Comparison of ENCODE assay signal across 9 cellular contexts in the genomic region with DNA sequence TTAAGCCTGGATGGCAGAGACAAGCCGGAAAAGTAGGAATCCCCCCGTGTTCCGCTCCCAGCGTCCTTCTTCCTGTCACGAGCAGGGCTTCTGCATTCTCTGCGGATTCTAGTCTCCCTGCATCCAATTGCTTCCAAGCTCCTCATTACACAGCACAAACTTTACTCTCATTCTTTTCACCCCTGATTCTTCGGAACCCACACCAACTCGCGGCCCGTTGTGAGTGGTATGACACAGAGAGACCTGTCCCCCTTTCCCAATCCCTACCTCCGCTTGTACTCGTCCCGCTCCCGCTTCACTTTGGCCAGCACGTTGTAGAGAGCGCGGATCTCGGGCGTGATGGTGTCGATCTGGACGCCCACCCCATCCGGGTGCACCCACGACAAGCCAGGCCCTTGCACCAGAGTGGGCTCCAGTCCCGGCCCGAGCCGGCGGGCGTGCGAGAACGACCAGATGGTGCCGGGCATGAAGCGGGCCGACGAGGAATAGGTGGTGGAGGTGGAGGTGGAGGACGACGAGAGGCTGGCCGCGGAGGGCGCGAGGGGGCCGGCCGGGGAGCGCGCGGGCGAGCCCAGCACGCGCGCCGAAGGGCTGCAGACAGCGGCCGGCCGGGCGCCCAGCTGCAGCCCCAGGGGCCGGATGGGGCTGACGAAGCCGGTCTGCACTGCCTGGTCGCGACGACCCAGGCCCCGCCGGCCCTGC. TPM values are rescaled to one million over a fixed set of nuclear protein-coding genes. Genes with fewer than 3 reads are reported as not detected.
DNase-seq lines count a peak whose midpoint lies in the region; ATAC-seq and TF ChIP-seq lines count a peak whose summit lies in the region.
"Had no signal": no experiment of that assay in that cellular context is flagged by ENCODE, and none has a peak within 500 bp of the region (broad histone marks: within the 10 kb centered on the region; RNA-seq: fewer than 3 reads in every experiment).

No MANE protein-coding gene starts in this region.

- H3K27ac ChIP-seq in DND-41 (ENCODE audit: low read length) (peak overlapping the region; percentile 71), SU-DHL-6 (ENCODE audit: low read depth, low read length) (peak overlapping the region; percentile 66), fibroblast of lung (ENCODE audit: insufficient read depth, low read length) (peak overlapping the region; percentile 71)

- H3K4me1 ChIP-seq in DND-41 (ENCODE audit: insufficient read depth, low read length), result peaks cover 45% of the 10 kb centered on the region
- H3K4me1 ChIP-seq in fibroblast of lung (ENCODE audit: control insufficient read depth, extremely low read depth, insufficient read depth, low read length), result peaks cover 27% of the 10 kb centered on the region

- H3K9me3 Mint-ChIP-seq in progenitor cell of endocrine pancreas (ENCODE audit: low read depth), result no peaks in the 10 kb centered on the region

- peaks cover 13% of the 10 kb centered on the region for H3K4me1 Mint-ChIP-seq in progenitor cell of endocrine pancreas (ENCODE audit: low read depth)

- H3K9me3 ChIP-seq in DND-41 (ENCODE audit: insufficient read depth, low read length, severe bottlenecking) (no peaks in the 10 kb centered on the region), SU-DHL-6 (ENCODE audit: insufficient read depth, low read length) (no peaks in the 10 kb centered on the region), fibroblast of lung (ENCODE audit: control insufficient read depth, insufficient read depth, low read depth, low read length) (no peaks in the 10 kb centered on the region)

- peaks cover 58% of the 10 kb centered on the region for H3K79me2 ChIP-seq in DND-41 (ENCODE audit: insufficient read depth, low read length)
- H3K79me2 ChIP-seq in SU-DHL-6 (ENCODE audit: insufficient read depth, low read length), result peaks cover 45% of the 10 kb centered on the region
- H3K79me2 ChIP-seq in fibroblast of lung (ENCODE audit: control insufficient read depth, insufficient read depth, low read length), result peaks cover 49% of the 10 kb centered on the region

- H3K27me3 ChIP-seq in DND-41 (ENCODE audit: insufficient read depth, low read length, poor library complexity), result no peaks in the 10 kb centered on the region
- H3K27me3 ChIP-seq in H7 (ENCODE audit: control insufficient read depth, insufficient read depth, low read length), result peaks cover 2% of the 10 kb centered on the region; the same call in 1 of the 2 replicates
- H3K27me3 ChIP-seq in SU-DHL-6 (ENCODE audit: low read length), result no peaks in the 10 kb centered on the region
- no peaks in the 10 kb centered on the region for H3K27me3 ChIP-seq in fibroblast of lung (ENCODE audit: control insufficient read depth, insufficient read depth, low read length)

- peak overlapping the region; percentile 77 for H3K4me3 Mint-ChIP-seq in progenitor cell of endocrine pancreas (ENCODE audit: low read depth)

- DNase-seq in DND-41, result no peak
- peak; percentile 80 for DNase-seq in H7
- DNase-seq in fibroblast of lung (ENCODE audit: low read depth in 2 of 2), result peak in 1 of 2 donors; percentile 25
- DNase-seq in progenitor cell of endocrine pancreas (ENCODE audit: low spot score, unreplicated experiment), result no peak
- DNase-seq in LoVo (ENCODE audit: low spot score), result no peak
- DNase-seq in SHP77 (lab: John Stamatoyannopoulos, UW), result no peak

- peaks cover 22% of the 10 kb centered on the region for H3K36me3 Mint-ChIP-seq in progenitor cell of endocrine pancreas (ENCODE audit: insufficient read depth)

- no peak for TF ChIP-seq CTCF in DND-41 (IDR thresholded peaks at IDR 0.05; ENCODE audit: borderline replicate concordance, extremely low read depth, low read length, poor library complexity, severe bottlenecking)
- TF ChIP-seq CTCF in SU-DHL-6 (IDR thresholded peaks at IDR 0.05; ENCODE audit: insufficient read depth, low read length, poor library complexity, severe bottlenecking), result no peak
- no peak for TF ChIP-seq CTCF in fibroblast of lung (conservative IDR thresholded peaks at IDR 0.05 in 1 of 2, IDR thresholded peaks at IDR 0.05 in 1 of 2; ENCODE audit: low read depth in 1 of 2, low read length in 2 of 2)
- TF ChIP-seq CTCF in progenitor cell of endocrine pancreas (IDR thresholded peaks at IDR 0.05; ENCODE audit: unreplicated experiment), result no peak

- H3K27me3 Mint-ChIP-seq in progenitor cell of endocrine pancreas, result peaks cover 11% of the 10 kb centered on the region

- no peak for ATAC-seq in DND-41 (ENCODE audit: insufficient read depth, low read depth)
- no peak for ATAC-seq in HG03457 (IDR thresholded peaks at IDR 0.05; ENCODE audit: unreplicated experiment)

- H3K9ac ChIP-seq in DND-41 (ENCODE audit: low read depth, low read length) (peak overlapping the region; percentile 75), SU-DHL-6 (ENCODE audit: low read length) (peak overlapping the region; percentile 76), fibroblast of lung (ENCODE audit: insufficient read depth, low read length) (peak overlapping the region; percentile 76)

- H3K4me3 ChIP-seq in DND-41 (ENCODE audit: low read depth in 1 of 2, low read length in 2 of 2) (peak overlapping the region; percentile 63 to 87; a peak in 3 of 4 replicates), H7 (ENCODE audit: insufficient read depth, low read depth, low read length) (peak overlapping the region; percentile 87), SU-DHL-6 (ENCODE audit: insufficient read depth, low read length, poor library complexity, severe bottlenecking) (peak overlapping the region; percentile 68), fibroblast of lung (replicated peaks in 1 of 4; ENCODE audit: control extremely low read depth in 1 of 4, insufficient read depth in 1 of 4, low read depth in 3 of 4, low read length in 4 of 4) (peak overlapping the region; percentile 52 to 89 (median 78))
- H3K4me3 ChIP-seq: K562 had no signal

- H4K20me1 ChIP-seq in DND-41 (ENCODE audit: insufficient read depth, low read length) (peaks cover 63% of the 10 kb centered on the region), SU-DHL-6 (ENCODE audit: low read depth, low read length) (peaks cover 2% of the 10 kb centered on the region; the same call in 1 of the 2 replicates), fibroblast of lung (ENCODE audit: control insufficient read depth, extremely low read depth, insufficient read depth, low read length) (no peaks in the 10 kb centered on the region)

- peak overlapping the region; percentile 97 for H3K4me2 ChIP-seq in DND-41 (ENCODE audit: insufficient read depth, low read length)
- H3K4me2 ChIP-seq in SU-DHL-6 (ENCODE audit: low read depth, low read length, poor library complexity, severe bottlenecking), result peak overlapping the region; percentile 90
- peak overlapping the region; percentile 97 for H3K4me2 ChIP-seq in fibroblast of lung (ENCODE audit: extremely low read depth, insufficient read depth, low read length)

- H3K27ac Mint-ChIP-seq in progenitor cell of endocrine pancreas, result peak overlapping the region; percentile 6

- no peaks in the 10 kb centered on the region for H3K9me2 ChIP-seq in SU-DHL-6 (replicated peaks; ENCODE audit: insufficient read depth, low read length)

- H3K36me3 ChIP-seq in DND-41 (ENCODE audit: insufficient read depth, low read length) (peaks cover 68% of the 10 kb centered on the region), H7 (replicated peaks; ENCODE audit: control insufficient read depth, insufficient read depth, low read length) (peaks cover 21% of the 10 kb centered on the region), SU-DHL-6 (ENCODE audit: low read length) (no peaks in the 10 kb centered on the region), fibroblast of lung (ENCODE audit: control insufficient read depth, insufficient read depth, low read length) (peaks cover 11% of the 10 kb centered on the region)

- H2AFZ ChIP-seq in DND-41 (ENCODE audit: low read depth, low read length), result peak overlapping the region; percentile 68
- no peak overlapping the region for H2AFZ ChIP-seq in SU-DHL-6 (ENCODE audit: low read depth, low read length, severe bottlenecking)
- no peak overlapping the region for H2AFZ ChIP-seq in fibroblast of lung (ENCODE audit: low read length)

- peaks cover 24% of the 10 kb centered on the region for H3F3A ChIP-seq in SU-DHL-6 (ENCODE audit: insufficient read depth)

RNA-seq across cellular contexts. Expression of gene IFFO1, which starts 0.7 kb away (rescaled TPM):
- total RNA-seq in H7 (2014; rRNA removed; shearing (Covaris generic)), result 15.1 and 18.2 TPM in 2 replicates
- total RNA-seq in fibroblast of lung (8.2 and 16.8 TPM in 2 replicates), progenitor cell of endocrine pancreas (21.7 and 22.3 TPM in 2 replicates)
- 21.7 and 26.9 TPM in 2 replicates for polyA plus RNA-seq in fibroblast of lung
- 23.6 and 25.6 TPM in 2 replicates for polyA plus RNA-seq in fibroblast of lung (2012)
- polyA minus RNA-seq in fibroblast of lung (ENCODE audit: low replicate concordance), result 18.8 and 22.0 TPM in 2 replicates

RNA-seq across cellular contexts. Expression of gene NOP2, which starts 12.9 kb away (rescaled TPM):
- 64.2 and 68.8 TPM in 2 replicates for total RNA-seq in H7 (2014; rRNA removed; shearing (Covaris generic))
- total RNA-seq in fibroblast of lung, result 11.7 and 13.9 TPM in 2 replicates
- 26.1 and 47.8 TPM in 2 replicates for polyA plus RNA-seq in fibroblast of lung
- 18.6 and 34.5 TPM in 2 replicates for polyA plus RNA-seq in fibroblast of lung (2012)
- polyA minus RNA-seq in fibroblast of lung (ENCODE audit: low replicate concordance), result 77.1 and 94.1 TPM in 2 replicates
- 95.9 and 96.0 TPM in 2 replicates for total RNA-seq in progenitor cell of endocrine pancreas

RNA-seq across cellular contexts. Expression of gene GAPDH, which starts 20.8 kb away (rescaled TPM):
- total RNA-seq in H7 (2014; rRNA removed; shearing (Covaris generic)), result 6,920 and 8,270 TPM in 2 replicates
- total RNA-seq in fibroblast of lung (4,386 and 6,255 TPM in 2 replicates), progenitor cell of endocrine pancreas (2,230 and 2,287 TPM in 2 replicates)
- 8,983 and 11,838 TPM in 2 replicates for polyA plus RNA-seq in fibroblast of lung
- 8,065 and 9,561 TPM in 2 replicates for polyA plus RNA-seq in fibroblast of lung (2012)
- 22,076 and 22,226 TPM in 2 replicates for polyA minus RNA-seq in fibroblast of lung (ENCODE audit: low replicate concordance)

RNA-seq across cellular contexts. Expression of gene CHD4, which starts 52.0 kb away (rescaled TPM):
- total RNA-seq in H7 (2014; rRNA removed; shearing (Covaris generic)), result 236 and 245 TPM in 2 replicates
- total RNA-seq in fibroblast of lung (241 and 256 TPM in 2 replicates), progenitor cell of endocrine pancreas (370 and 406 TPM in 2 replicates)
- polyA plus RNA-seq in fibroblast of lung, result 76.1 and 96.0 TPM in 2 replicates
- 118 and 120 TPM in 2 replicates for polyA plus RNA-seq in fibroblast of lung (2012)
- 323 and 390 TPM in 2 replicates for polyA minus RNA-seq in fibroblast of lung (ENCODE audit: low replicate concordance)
